Comparison of ENCODE assay signal across 1 cellular context in the genomic region with DNA sequence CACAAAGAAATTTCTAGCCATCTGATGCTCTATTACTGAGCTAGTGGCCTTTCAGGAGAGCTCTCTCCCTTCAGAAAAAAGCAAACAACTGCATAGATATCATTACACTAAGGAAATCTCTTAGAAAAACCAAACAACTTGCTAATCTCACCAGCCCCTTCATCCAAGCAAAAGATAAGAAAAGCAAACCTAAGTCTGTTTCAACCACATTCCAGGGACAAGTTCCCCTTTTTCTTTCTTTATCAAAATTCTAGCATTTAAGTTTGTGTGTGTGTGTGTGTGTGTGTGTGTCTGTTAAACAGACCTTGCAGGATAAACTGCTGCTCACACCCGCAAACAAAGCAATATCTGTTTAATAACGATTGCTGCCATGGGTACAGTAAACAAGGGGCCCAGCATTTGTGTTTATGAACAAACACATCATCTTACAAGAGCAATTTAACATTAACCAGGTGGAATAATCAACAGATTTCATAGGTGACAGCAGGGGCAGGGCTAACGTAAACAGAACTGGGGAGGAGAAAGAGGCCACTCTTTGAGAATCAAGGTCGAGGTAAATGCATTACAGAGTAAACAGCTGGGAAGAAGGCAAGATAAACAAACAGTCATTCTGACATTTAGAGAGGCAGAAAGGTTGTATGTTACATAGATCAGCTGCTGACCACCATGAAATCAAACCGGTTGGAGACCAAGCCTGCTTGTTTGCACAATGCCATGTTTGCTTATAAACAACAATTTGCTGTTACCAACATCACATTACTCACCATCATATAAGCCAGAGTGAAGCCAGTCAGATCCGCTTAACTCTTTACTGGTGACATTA.
A peak's percentile ranks its signal among the peaks of the same experiment; 100 is the strongest.
TF ChIP-seq lines count a peak whose summit lies in the region.

No MANE protein-coding gene starts in this region.

TF ChIP-seq in HepG2, 621 proteins besides CTCF, POLR2A, EP300 and RAD21 (continued from another document and continues in another):
- TF ChIP-seq ZNF768 (CRISPR knock-in tag; IDR thresholded peaks at IDR 0.05) (no peak), ONECUT2 (CRISPR knock-in tag; IDR thresholded peaks at IDR 0.05) (peak; percentile 76), ZNF775 (CRISPR knock-in tag; IDR thresholded peaks at IDR 0.05; ENCODE audit: borderline replicate concordance) (no peak), GATA4 (IDR thresholded peaks at IDR 0.05; ENCODE audit: borderline replicate concordance, low read depth) (peak; percentile 99), ZC3H4 (CRISPR knock-in tag; IDR thresholded peaks at IDR 0.05; ENCODE audit: borderline replicate concordance) (no peak), FOXP1 (IDR thresholded peaks at IDR 0.05) (peak; percentile 100), FOXP1 (CRISPR knock-in tag; IDR thresholded peaks at IDR 0.05) (peak; percentile 100), ISX (CRISPR knock-in tag; conservative IDR thresholded peaks at IDR 0.05) (no peak), ZNF547 (CRISPR knock-in tag; IDR thresholded peaks at IDR 0.05) (peak; percentile 62; the same call in 1 of the 2 replicates), PHF8 (CRISPR knock-in tag; IDR thresholded peaks at IDR 0.05) (no peak), SP5 (CRISPR knock-in tag; IDR thresholded peaks at IDR 0.05; ENCODE audit: borderline replicate concordance, low read depth) (peak; percentile 98), NCOA1 (CRISPR knock-in tag; IDR thresholded peaks at IDR 0.05) (peak; percentile 83; the same call in 1 of the 2 replicates), SRSF1 (optimal IDR thresholded peaks at IDR 0.05; ENCODE audit: low read depth, low read length) (no peak), KAT7 (CRISPR knock-in tag; IDR thresholded peaks at IDR 0.05; ENCODE audit: borderline replicate concordance) (no peak; the same call in 1 of the 2 replicates), NR2F1 (CRISPR knock-in tag; IDR thresholded peaks at IDR 0.05) (peak; percentile 52 to 65), SP1 (IDR thresholded peaks at IDR 0.05) (no peak), SP1 (CRISPR knock-in tag; IDR thresholded peaks at IDR 0.05) (no peak), ZNF333 (CRISPR knock-in tag; IDR thresholded peaks at IDR 0.05; ENCODE audit: borderline replicate concordance) (no peak; the same call in 1 of the 2 replicates), REXO4 (CRISPR knock-in tag; IDR thresholded peaks at IDR 0.05; ENCODE audit: borderline replicate concordance) (no peak), RXRB (CRISPR knock-in tag; IDR thresholded peaks at IDR 0.05; ENCODE audit: borderline replicate concordance) (peak; percentile 90), SP4 (CRISPR knock-in tag; IDR thresholded peaks at IDR 0.05) (no peak), SMARCE1 (IDR thresholded peaks at IDR 0.05; ENCODE audit: borderline replicate concordance) (no peak)
- TF ChIP-seq, protein P1, sequence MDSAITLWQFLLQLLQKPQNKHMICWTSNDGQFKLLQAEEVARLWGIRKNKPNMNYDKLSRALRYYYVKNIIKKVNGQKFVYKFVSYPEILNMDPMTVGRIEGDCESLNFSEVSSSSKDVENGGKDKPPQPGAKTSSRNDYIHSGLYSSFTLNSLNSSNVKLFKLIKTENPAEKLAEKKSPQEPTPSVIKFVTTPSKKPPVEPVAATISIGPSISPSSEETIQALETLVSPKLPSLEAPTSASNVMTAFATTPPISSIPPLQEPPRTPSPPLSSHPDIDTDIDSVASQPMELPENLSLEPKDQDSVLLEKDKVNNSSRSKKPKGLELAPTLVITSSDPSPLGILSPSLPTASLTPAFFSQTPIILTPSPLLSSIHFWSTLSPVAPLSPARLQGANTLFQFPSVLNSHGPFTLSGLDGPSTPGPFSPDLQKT (CRISPR knock-in tag; IDR thresholded peaks at IDR 0.05; ENCODE audit: borderline replicate concordance), result no peak
- TF ChIP-seq, protein P2, sequence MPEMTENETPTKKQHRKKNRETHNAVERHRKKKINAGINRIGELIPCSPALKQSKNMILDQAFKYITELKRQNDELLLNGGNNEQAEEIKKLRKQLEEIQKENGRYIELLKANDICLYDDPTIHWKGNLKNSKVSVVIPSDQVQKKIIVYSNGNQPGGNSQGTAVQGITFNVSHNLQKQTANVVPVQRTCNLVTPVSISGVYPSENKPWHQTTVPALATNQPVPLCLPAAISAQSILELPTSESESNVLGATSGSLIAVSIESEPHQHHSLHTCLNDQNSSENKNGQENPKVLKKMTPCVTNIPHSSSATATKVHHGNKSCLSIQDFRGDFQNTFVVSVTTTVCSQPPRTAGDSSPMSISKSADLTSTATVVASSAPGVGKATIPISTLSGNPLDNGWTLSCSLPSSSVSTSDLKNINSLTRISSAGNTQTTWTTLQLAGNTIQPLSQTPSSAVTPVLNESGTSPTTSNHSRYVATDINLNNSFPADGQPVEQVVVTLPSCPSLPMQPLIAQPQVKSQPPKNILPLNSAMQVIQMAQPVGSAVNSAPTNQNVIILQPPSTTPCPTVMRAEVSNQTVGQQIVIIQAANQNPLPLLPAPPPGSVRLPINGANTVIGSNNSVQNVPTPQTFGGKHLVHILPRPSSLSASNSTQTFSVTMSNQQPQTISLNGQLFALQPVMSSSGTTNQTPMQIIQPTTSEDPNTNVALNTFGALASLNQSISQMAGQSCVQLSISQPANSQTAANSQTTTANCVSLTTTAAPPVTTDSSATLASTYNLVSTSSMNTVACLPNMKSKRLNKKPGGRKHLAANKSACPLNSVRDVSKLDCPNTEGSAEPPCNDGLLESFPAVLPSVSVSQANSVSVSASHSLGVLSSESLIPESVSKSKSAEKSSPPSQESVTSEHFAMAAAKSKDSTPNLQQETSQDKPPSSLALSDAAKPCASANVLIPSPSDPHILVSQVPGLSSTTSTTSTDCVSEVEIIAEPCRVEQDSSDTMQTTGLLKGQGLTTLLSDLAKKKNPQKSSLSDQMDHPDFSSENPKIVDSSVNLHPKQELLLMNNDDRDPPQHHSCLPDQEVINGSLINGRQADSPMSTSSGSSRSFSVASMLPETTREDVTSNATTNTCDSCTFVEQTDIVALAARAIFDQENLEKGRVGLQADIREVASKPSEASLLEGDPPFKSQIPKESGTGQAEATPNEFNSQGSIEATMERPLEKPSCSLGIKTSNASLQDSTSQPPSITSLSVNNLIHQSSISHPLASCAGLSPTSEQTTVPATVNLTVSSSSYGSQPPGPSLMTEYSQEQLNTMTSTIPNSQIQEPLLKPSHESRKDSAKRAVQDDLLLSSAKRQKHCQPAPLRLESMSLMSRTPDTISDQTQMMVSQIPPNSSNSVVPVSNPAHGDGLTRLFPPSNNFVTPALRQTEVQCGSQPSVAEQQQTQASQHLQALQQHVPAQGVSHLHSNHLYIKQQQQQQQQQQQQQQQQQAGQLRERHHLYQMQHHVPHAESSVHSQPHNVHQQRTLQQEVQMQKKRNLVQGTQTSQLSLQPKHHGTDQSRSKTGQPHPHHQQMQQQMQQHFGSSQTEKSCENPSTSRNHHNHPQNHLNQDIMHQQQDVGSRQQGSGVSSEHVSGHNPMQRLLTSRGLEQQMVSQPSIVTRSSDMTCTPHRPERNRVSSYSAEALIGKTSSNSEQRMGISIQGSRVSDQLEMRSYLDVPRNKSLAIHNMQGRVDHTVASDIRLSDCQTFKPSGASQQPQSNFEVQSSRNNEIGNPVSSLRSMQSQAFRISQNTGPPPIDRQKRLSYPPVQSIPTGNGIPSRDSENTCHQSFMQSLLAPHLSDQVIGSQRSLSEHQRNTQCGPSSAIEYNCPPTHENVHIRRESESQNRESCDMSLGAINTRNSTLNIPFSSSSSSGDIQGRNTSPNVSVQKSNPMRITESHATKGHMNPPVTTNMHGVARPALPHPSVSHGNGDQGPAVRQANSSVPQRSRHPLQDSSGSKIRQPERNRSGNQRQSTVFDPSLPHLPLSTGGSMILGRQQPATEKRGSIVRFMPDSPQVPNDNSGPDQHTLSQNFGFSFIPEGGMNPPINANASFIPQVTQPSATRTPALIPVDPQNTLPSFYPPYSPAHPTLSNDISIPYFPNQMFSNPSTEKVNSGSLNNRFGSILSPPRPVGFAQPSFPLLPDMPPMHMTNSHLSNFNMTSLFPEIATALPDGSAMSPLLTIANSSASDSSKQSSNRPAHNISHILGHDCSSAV (CRISPR knock-in tag; IDR thresholded peaks at IDR 0.05; ENCODE audit: borderline replicate concordance), result no peak
- TF ChIP-seq, protein P3, sequence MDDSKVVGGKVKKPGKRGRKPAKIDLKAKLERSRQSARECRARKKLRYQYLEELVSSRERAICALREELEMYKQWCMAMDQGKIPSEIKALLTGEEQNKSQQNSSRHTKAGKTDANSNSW (CRISPR knock-in tag; IDR thresholded peaks at IDR 0.05; ENCODE audit: borderline replicate concordance), result no peak
- TF ChIP-seq, protein P4, sequence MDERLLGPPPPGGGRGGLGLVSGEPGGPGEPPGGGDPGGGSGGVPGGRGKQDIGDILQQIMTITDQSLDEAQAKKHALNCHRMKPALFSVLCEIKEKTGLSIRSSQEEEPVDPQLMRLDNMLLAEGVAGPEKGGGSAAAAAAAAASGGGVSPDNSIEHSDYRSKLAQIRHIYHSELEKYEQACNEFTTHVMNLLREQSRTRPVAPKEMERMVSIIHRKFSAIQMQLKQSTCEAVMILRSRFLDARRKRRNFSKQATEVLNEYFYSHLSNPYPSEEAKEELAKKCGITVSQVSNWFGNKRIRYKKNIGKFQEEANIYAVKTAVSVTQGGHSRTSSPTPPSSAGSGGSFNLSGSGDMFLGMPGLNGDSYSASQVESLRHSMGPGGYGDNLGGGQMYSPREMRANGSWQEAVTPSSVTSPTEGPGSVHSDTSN (CRISPR knock-in tag; IDR thresholded peaks at IDR 0.05), result peak; percentile 46
- TF ChIP-seq, protein P5, sequence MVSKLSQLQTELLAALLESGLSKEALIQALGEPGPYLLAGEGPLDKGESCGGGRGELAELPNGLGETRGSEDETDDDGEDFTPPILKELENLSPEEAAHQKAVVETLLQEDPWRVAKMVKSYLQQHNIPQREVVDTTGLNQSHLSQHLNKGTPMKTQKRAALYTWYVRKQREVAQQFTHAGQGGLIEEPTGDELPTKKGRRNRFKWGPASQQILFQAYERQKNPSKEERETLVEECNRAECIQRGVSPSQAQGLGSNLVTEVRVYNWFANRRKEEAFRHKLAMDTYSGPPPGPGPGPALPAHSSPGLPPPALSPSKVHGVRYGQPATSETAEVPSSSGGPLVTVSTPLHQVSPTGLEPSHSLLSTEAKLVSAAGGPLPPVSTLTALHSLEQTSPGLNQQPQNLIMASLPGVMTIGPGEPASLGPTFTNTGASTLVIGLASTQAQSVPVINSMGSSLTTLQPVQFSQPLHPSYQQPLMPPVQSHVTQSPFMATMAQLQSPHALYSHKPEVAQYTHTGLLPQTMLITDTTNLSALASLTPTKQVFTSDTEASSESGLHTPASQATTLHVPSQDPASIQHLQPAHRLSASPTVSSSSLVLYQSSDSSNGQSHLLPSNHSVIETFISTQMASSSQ (IDR thresholded peaks at IDR 0.05; ENCODE audit: low read depth), result peak; percentile 97
- TF ChIP-seq, protein P5 (CRISPR knock-in tag; IDR thresholded peaks at IDR 0.05; ENCODE audit: borderline replicate concordance), result peak; percentile 97
- TF ChIP-seq, protein P6, sequence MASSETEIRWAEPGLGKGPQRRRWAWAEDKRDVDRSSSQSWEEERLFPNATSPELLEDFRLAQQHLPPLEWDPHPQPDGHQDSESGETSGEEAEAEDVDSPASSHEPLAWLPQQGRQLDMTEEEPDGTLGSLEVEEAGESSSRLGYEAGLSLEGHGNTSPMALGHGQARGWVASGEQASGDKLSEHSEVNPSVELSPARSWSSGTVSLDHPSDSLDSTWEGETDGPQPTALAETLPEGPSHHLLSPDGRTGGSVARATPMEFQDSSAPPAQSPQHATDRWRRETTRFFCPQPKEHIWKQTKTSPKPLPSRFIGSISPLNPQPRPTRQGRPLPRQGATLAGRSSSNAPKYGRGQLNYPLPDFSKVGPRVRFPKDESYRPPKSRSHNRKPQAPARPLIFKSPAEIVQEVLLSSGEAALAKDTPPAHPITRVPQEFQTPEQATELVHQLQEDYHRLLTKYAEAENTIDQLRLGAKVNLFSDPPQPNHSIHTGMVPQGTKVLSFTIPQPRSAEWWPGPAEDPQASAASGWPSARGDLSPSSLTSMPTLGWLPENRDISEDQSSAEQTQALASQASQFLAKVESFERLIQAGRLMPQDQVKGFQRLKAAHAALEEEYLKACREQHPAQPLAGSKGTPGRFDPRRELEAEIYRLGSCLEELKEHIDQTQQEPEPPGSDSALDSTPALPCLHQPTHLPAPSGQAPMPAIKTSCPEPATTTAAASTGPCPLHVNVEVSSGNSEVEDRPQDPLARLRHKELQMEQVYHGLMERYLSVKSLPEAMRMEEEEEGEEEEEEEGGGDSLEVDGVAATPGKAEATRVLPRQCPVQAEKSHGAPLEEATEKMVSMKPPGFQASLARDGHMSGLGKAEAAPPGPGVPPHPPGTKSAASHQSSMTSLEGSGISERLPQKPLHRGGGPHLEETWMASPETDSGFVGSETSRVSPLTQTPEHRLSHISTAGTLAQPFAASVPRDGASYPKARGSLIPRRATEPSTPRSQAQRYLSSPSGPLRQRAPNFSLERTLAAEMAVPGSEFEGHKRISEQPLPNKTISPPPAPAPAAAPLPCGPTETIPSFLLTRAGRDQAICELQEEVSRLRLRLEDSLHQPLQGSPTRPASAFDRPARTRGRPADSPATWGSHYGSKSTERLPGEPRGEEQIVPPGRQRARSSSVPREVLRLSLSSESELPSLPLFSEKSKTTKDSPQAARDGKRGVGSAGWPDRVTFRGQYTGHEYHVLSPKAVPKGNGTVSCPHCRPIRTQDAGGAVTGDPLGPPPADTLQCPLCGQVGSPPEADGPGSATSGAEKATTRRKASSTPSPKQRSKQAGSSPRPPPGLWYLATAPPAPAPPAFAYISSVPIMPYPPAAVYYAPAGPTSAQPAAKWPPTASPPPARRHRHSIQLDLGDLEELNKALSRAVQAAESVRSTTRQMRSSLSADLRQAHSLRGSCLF (CRISPR knock-in tag; IDR thresholded peaks at IDR 0.05; ENCODE audit: borderline replicate concordance), result no peak
- TF ChIP-seq, protein P7, sequence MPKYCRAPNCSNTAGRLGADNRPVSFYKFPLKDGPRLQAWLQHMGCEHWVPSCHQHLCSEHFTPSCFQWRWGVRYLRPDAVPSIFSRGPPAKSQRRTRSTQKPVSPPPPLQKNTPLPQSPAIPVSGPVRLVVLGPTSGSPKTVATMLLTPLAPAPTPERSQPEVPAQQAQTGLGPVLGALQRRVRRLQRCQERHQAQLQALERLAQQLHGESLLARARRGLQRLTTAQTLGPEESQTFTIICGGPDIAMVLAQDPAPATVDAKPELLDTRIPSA (CRISPR knock-in tag; IDR thresholded peaks at IDR 0.05; ENCODE audit: borderline replicate concordance), result no peak
